ENCODE assay signal across 10 cellular contexts in genomic region chr1:203309115-203309429, GRCh38. TPM values are rescaled to one million over a fixed set of nuclear protein-coding genes. Genes with fewer than 3 reads are reported as not detected.
DNase-seq lines count a peak whose midpoint lies in the region; FAIRE-seq and TF ChIP-seq lines count a peak whose summit lies in the region.
"Had no signal": no experiment of that assay in that cellular context is flagged by ENCODE, and none has a peak within 500 bp of the region (broad histone marks: within the 10 kb centered on the region; RNA-seq: fewer than 3 reads in every experiment).

No MANE protein-coding gene starts in this region.

- no peak for TF ChIP-seq CTCF in tibial artery (IDR thresholded peaks at IDR 0.05)

- intact Hi-C loops in activated naive CD4-positive, alpha-beta T cell treated with anti-CD3 and anti-CD28 coated beads for 36 hours (cut with micrococcal nuclease): loop anchor here (5.0 kb wide), 2 partner anchors 352 to 488 kb away; partner anchors contain the start of genes ADIPOR1, ZBED6 and ZC3H11A
- intact Hi-C loops in tibial artery (cut with DNase I; ENCODE audit: low total_unique reads): no loop called here

- H3K27me3 ChIP-seq in adipocyte (replicated peaks; ENCODE audit: control insufficient read depth, insufficient read depth, low read length) (no peaks in the 10 kb centered on the region), mucosa of stomach (ENCODE audit: control insufficient read depth, insufficient read depth, low read length) (no peaks in the 10 kb centered on the region), tibial artery (no peaks in the 10 kb centered on the region)
- H3K27me3 ChIP-seq: foreskin keratinocyte had no signal

- H3K4me1 ChIP-seq in adipocyte (ENCODE audit: control insufficient read depth, insufficient read depth, low read length) (peaks cover 34% of the 10 kb centered on the region), mucosa of stomach (ENCODE audit: control insufficient read depth, insufficient read depth, low read length) (peaks cover 43% of the 10 kb centered on the region), tibial artery (peaks cover 0 to 44% (median 34%) of the 10 kb centered on the region in 4 donors)

- no peak overlapping the region for H3K4me3 ChIP-seq in adipocyte (ENCODE audit: low read length)
- no peak overlapping the region for H3K4me3 ChIP-seq in mucosa of stomach (ENCODE audit: low read length)
- H3K4me3 ChIP-seq in tibial artery: peak overlapping the region; percentile 94 to 100

- H3K4me3 Mint-ChIP-seq in activated naive CD4-positive, alpha-beta T cell treated with anti-CD3 and anti-CD28 coated beads for 36 hours: peak overlapping the region; percentile 97

- CTCF ChIA-PET in activated naive CD4-positive, alpha-beta T cell treated with anti-CD3 and anti-CD28 coated beads for 36 hours (lab: Charles Lee): interaction anchor here (0.8 to 9.3 kb wide), 6 partner anchors 14 to 179 kb away, joined by 4 to 186 read pairs (median 66); no protein-coding TSS in a partner anchor

- H3K9ac ChIP-seq in adipocyte (ENCODE audit: low read length) (peak overlapping the region; percentile 40), mucosa of stomach (ENCODE audit: low read length) (peak overlapping the region; percentile 1)

- H3K36me3 ChIP-seq in adipocyte (ENCODE audit: control insufficient read depth, insufficient read depth, low read length, severe bottlenecking): peaks cover 22% of the 10 kb centered on the region
- peaks cover 30% of the 10 kb centered on the region for H3K36me3 ChIP-seq in mucosa of stomach (ENCODE audit: control insufficient read depth, insufficient read depth, low read length)
- H3K36me3 ChIP-seq in tibial artery: peaks cover 33 to 44% (median 42%) of the 10 kb centered on the region in 3 donors

- H3K9me3 Mint-ChIP-seq in activated naive CD4-positive, alpha-beta T cell treated with anti-CD3 and anti-CD28 coated beads for 36 hours: no peaks in the 10 kb centered on the region

- no peak for TF ChIP-seq POLR2A in H54 (IDR thresholded peaks at IDR 0.05; ENCODE audit: low read depth, low read length)

- H3K27me3 Mint-ChIP-seq in activated naive CD4-positive, alpha-beta T cell treated with anti-CD3 and anti-CD28 coated beads for 36 hours (ENCODE audit: low read depth): no peaks in the 10 kb centered on the region

- no peak for FAIRE-seq in H54 (lab: Jason Lieb, UNC)

- no peaks in the 10 kb centered on the region for H3K9me3 ChIP-seq in adipocyte (ENCODE audit: control insufficient read depth, low read length)
- H3K9me3 ChIP-seq in mucosa of stomach (ENCODE audit: control insufficient read depth, low read length): no peaks in the 10 kb centered on the region
- no peaks in the 10 kb centered on the region for H3K9me3 ChIP-seq in tibial artery

- H3K27ac ChIP-seq in tibial artery: peak overlapping the region; percentile 100
- H3K27ac ChIP-seq: foreskin keratinocyte had no signal

- peaks cover 53% of the 10 kb centered on the region for H3K4me1 Mint-ChIP-seq in activated naive CD4-positive, alpha-beta T cell treated with anti-CD3 and anti-CD28 coated beads for 36 hours (ENCODE audit: low read depth)

- H3K36me3 Mint-ChIP-seq in activated naive CD4-positive, alpha-beta T cell treated with anti-CD3 and anti-CD28 coated beads for 36 hours (ENCODE audit: low read depth): peaks cover 66% of the 10 kb centered on the region

- peak overlapping the region; percentile 94 for H3K27ac Mint-ChIP-seq in activated naive CD4-positive, alpha-beta T cell treated with anti-CD3 and anti-CD28 coated beads for 36 hours

- peak; percentile 25 for DNase-seq in activated naive CD4-positive, alpha-beta T cell treated with anti-CD3 and anti-CD28 coated beads for 36 hours
- no peak for DNase-seq in activated naive CD4-positive, alpha-beta T cell (lab: John Stamatoyannopoulos, UW)
- DNase-seq in adipocyte (ENCODE audit: low read depth): no peak
- DNase-seq in tibial artery: peak in 1 of 2 donors; percentile 10
- no peak for DNase-seq in NOMO-1 treated with DMSO at 0.1 percent for 48 hours (lab: John Stamatoyannopoulos, UW; ENCODE audit: unreplicated experiment)
- DNase-seq in cerebellum (ENCODE audit: low spot score): no peak
- no peak for DNase-seq in H54 (ENCODE audit: insufficient read length, low spot score)
- DNase-seq: AML-193, foreskin keratinocyte had no signal

RNA-seq across cellular contexts. Expression of gene BTG2, which starts 3.8 kb away (rescaled TPM):
- total RNA-seq in activated naive CD4-positive, alpha-beta T cell treated with anti-CD3 and anti-CD28 coated beads for 36 hours: 100 to 1,000 TPM; 106 to 109 TPM
- total RNA-seq in cerebellum: 17.4 TPM

RNA-seq across cellular contexts. Expression of gene FMOD, which starts 41.9 kb away (rescaled TPM):
- 1 to 10 TPM; 5.3 to 5.8 TPM for total RNA-seq in activated naive CD4-positive, alpha-beta T cell treated with anti-CD3 and anti-CD28 coated beads for 36 hours
- total RNA-seq in cerebellum: 1.6 TPM

Comparison
In these comparisons a context has a peak if more than half of its experiments do, and no peak if none do; other contexts are left out.
1. H3K4me3 ChIP-seq: peak in tibial artery (2 of 2); none in adipocyte (single experiment) and mucosa of stomach (single experiment).